ENCODE assay signal across 10 cellular contexts in the genomic region with DNA sequence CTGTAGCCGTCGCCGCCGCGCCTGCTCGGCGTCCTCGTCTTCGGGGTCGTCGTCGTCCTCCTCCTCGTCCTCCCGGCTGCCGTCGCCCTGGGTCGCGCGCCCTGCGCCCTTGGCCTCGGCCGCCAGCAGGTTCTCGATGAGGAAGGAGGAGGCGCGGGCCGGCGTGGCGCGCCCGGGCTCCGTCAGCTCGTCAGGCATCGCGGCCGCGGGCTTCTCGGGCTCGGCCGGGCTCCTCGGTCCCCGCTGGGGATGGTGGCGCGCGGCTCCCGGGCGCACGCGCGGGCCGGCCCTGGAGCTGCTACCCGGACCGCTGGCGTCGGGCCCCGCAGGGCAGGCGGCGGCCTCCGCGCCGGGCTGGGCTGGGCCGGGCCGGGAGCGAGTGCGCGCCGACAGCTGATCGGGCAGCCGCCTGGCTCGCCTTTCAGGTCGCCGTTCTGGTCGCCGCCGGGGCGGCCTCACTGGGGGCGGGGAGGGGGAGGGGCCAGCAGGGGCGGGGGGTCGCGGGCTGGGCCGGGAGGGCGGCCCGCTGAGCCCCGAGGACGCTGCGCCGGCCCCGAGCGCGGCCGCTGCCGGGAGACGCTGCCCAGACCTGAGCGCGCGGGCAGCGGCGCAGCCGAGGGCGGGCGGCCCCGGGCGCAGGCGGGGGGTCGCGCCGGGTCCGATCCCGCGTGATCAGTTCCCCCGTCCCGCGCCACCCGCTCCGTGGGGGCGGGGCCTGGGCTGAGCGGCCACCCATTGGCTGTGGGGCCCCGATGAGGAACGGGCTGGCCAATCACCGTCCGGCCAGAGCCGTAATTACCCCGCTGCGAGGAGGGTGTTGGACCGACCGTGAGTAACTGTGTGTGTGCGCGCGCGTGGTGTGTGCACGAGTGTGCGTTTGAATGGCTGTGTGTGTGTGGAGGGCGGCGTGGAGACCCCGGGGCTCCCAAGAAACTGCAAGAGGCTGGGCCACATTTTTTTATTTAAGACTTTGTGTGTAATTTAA. TPM values are rescaled to one million over a fixed set of nuclear protein-coding genes. Genes with fewer than 3 reads are reported as not detected.
DNase-seq lines count a peak whose midpoint lies in the region; ATAC-seq and TF ChIP-seq lines count a peak whose summit lies in the region.
"Had no signal": no experiment of that assay in that cellular context is flagged by ENCODE, and none has a peak within 500 bp of the region (broad histone marks: within the 10 kb centered on the region; RNA-seq: fewer than 3 reads in every experiment).

A gene (minus strand): TSS at position 423 of the 985 bp plus-strand sequence. CDS start 225 bp downstream, at position 198.

- H3K27ac ChIP-seq in RWPE2 (ENCODE audit: poor library complexity, severe bottlenecking): no peak within 1 kb of the TSS

- in situ Hi-C loops in G401 (cut with HindIII; ENCODE audit: low sequenced_read_pairs): no loop called here

- DNase-seq in H4 (ENCODE audit: low spot score) (peak; percentile 90), RWPE2 (ENCODE audit: low spot score) (no peak), globus pallidus (ENCODE audit: low spot score) (peak; percentile 72), osteocyte (ENCODE audit: extremely low spot score, unreplicated experiment) (peak; percentile 91), GDM1 (lab: John Stamatoyannopoulos, UW) (no peak), G401 (ENCODE audit: low spot score) (no peak)
- DNase-seq: effector memory CD4-positive, alpha-beta T cell had no signal

- no peaks in the 10 kb centered on the region for H3K9me3 ChIP-seq in RWPE2 (ENCODE audit: severe bottlenecking)

- H3K36me3 Mint-ChIP-seq in osteocyte (ENCODE audit: unreplicated experiment): no peaks in the 10 kb centered on the region

- H3K27me3 Mint-ChIP-seq in osteocyte (ENCODE audit: unreplicated experiment): peaks cover 47% of the 10 kb centered on the region

- H3K4me3 Mint-ChIP-seq in osteocyte (ENCODE audit: unreplicated experiment): peak within 1 kb of the TSS; percentile 70

- H3K9me3 Mint-ChIP-seq in osteocyte (ENCODE audit: unreplicated experiment): no peaks in the 10 kb centered on the region

- ATAC-seq in RWPE2 (ENCODE audit: low read depth): peak; percentile 36; the same call in 1 of the 3 replicates
- ATAC-seq in HG02610 (IDR thresholded peaks at IDR 0.05; ENCODE audit: unreplicated experiment): no peak
- ATAC-seq in GM18907 (IDR thresholded peaks at IDR 0.05; ENCODE audit: unreplicated experiment): no peak

- no peaks in the 10 kb centered on the region for H3K36me3 ChIP-seq in RWPE2 (ENCODE audit: low read depth)

- H3K4me3 ChIP-seq in RWPE2 (ENCODE audit: severe bottlenecking): no peak within 1 kb of the TSS

- H3K4me1 ChIP-seq in RWPE2 (ENCODE audit: insufficient read depth, poor library complexity, severe bottlenecking): no peaks in the 10 kb centered on the region

- H3K27ac Mint-ChIP-seq in osteocyte (ENCODE audit: unreplicated experiment): no peak within 1 kb of the TSS

- peaks cover 10% of the 10 kb centered on the region for H3K4me1 Mint-ChIP-seq in osteocyte (ENCODE audit: unreplicated experiment)

- TF ChIP-seq CTCF in RWPE2 (IDR thresholded peaks at IDR 0.05; ENCODE audit: poor library complexity, severe bottlenecking) (no peak), osteocyte (IDR thresholded peaks at IDR 0.05) (no peak)

- H3K27me3 ChIP-seq in RWPE2 (ENCODE audit: insufficient read depth, poor library complexity, severe bottlenecking): peaks cover 90% of the 10 kb centered on the region

RNA-seq across cellular contexts. Expression of the gene that starts here (rescaled TPM):
- 5.1 and 7.3 TPM in 2 replicates for total RNA-seq in H4 (2014; rRNA removed; shearing (Covaris generic))
- 3.2 and 3.5 TPM in 2 replicates for total RNA-seq in osteocyte
- 0.80 TPM in 1 of 2 replicates, not detected in the other for total RNA-seq in G401 (2014; rRNA removed; shearing (Covaris generic))
- total RNA-seq: subcutaneous adipose tissue had no signal

Comparison
In these comparisons a context has a peak if more than half of its experiments do, and no peak if none do; other contexts are left out.
1. DNase-seq: peak in H4 (single experiment), globus pallidus (single experiment) and osteocyte (single experiment); none in RWPE2 (single experiment), GDM1 (single experiment) and G401 (single experiment).